ENCODE assay signal across 8 cellular contexts in the genomic region with DNA sequence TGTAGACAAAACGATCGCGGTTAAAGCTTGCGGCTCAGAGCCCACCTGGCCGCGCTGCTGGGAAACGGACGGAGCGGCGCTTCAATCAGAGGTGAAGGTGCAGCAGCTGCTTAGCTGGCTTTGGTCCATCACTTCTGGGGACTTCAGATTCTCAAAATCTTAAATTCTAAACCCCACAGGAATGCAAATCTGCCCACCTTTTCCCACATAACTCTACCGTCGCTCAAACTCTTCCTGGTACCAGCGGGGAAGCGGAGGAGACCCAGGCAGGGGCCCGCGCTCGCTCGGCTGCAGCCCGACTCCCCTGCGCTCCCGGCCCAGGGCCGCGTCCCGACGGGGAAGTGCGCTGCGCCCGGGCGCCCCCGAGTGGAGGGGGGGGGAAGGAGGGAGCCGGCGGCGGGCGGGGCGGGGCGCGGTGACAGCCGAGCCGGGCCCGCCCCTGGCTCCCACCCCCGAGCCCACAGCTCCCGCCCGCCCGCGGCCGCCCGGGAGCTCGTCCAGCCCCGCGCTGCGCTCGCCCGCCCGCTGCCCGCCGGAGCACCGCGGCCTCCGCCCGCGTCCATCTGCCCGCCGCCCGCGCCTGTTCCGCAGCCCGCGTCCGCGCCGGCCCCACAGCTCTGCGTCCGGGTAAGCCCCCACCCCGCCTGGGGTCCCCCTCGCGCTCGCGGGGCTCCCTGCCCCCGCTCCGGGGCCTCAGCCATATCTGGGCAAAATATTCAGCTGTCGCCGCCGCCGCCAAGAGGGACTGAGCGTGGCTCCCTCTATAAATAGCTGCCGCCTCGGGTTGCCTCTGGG. TPM values are rescaled to one million over a fixed set of nuclear protein-coding genes. Genes with fewer than 3 reads are reported as not detected.
DNase-seq lines count a peak whose midpoint lies in the region; ATAC-seq, FAIRE-seq and TF ChIP-seq lines count a peak whose summit lies in the region.

A gene (plus strand): TSS at position 490 of the 795 bp plus-strand sequence. CDS start 22,523 bp downstream, outside the sequence.

- TF ChIP-seq POLR2A in GM12878 (IDR thresholded peaks at IDR 0.05; ENCODE audit: low read depth, low read length): peak; percentile 45; the same call in 1 of the 2 replicates

- TF ChIP-seq CTCF in DND-41 (IDR thresholded peaks at IDR 0.05; ENCODE audit: borderline replicate concordance, extremely low read depth, low read length, poor library complexity, severe bottlenecking) (peak; percentile 20), GM12878 (IDR thresholded peaks at IDR 0.05 in 2 of 3, conservative IDR thresholded peaks at IDR 0.05 in 1 of 3; ENCODE audit: control insufficient read depth in 2 of 3, extremely low read depth in 1 of 3, insufficient read depth in 1 of 3, low read depth in 3 of 3, low read length in 3 of 3) (peak; percentile 17 to 37 (median 27); a peak in 3 of 6 replicates)

- H3K4me1 ChIP-seq in DND-41 (ENCODE audit: insufficient read depth, low read length) (peaks cover 7% of the 10 kb centered on the region; the same call in 1 of the 2 replicates), GM12878 (ENCODE audit: control insufficient read depth, insufficient read depth, low read length) (peaks cover 28% of the 10 kb centered on the region), iPS-18a (ENCODE audit: control insufficient read depth, low read depth, low read length) (no peaks in the 10 kb centered on the region)

- H4K20me1 ChIP-seq in DND-41 (ENCODE audit: insufficient read depth, low read length) (no peaks in the 10 kb centered on the region), GM12878 (ENCODE audit: control insufficient read depth, insufficient read depth) (no peaks in the 10 kb centered on the region)

- H2AFZ ChIP-seq in DND-41 (ENCODE audit: low read depth, low read length): no peak within 1 kb of the TSS; the same call in 1 of the 2 replicates
- H2AFZ ChIP-seq in GM12878 (ENCODE audit: control insufficient read depth, low read depth, low read length): peak within 1 kb of the TSS; percentile 87

- SMC1A ChIA-PET in GM12878 (lab: Charles Lee; ENCODE audit: uncharacterized antibody, unreplicated experiment): interaction anchor here (0.6 to 8.6 kb wide), 17 partner anchors 10 to 115 kb away, joined by 3 to 144 read pairs (median 10); no protein-coding TSS in a partner anchor

- TF ChIP-seq RAD21 in GM12878 (IDR thresholded peaks at IDR 0.05; ENCODE audit: insufficient read depth, low read depth, low read length): peak; percentile 39; the same call in 1 of the 2 replicates

- peaks cover 37% of the 10 kb centered on the region for H3K27me3 ChIP-seq in DND-41 (ENCODE audit: insufficient read depth, low read length, poor library complexity)
- H3K27me3 ChIP-seq in GM12878 (replicated peaks in 1 of 2; ENCODE audit: control insufficient read depth in 2 of 2, insufficient read depth in 2 of 2, low read length in 1 of 2): no peaks in the 10 kb centered on the region
- peaks cover 74% of the 10 kb centered on the region for H3K27me3 ChIP-seq in iPS-18a (ENCODE audit: control insufficient read depth, insufficient read depth, low read length)

- H3K4me2 ChIP-seq in DND-41 (ENCODE audit: insufficient read depth, low read length): peak within 1 kb of the TSS; percentile 56
- peak within 1 kb of the TSS; percentile 97 for H3K4me2 ChIP-seq in GM12878 (ENCODE audit: control insufficient read depth, insufficient read depth)

- FAIRE-seq in GM12878 (lab: Jason Lieb, UNC): no peak

- POLR2A ChIA-PET in GM12878 (lab: Charles Lee): interaction anchor here (0.6 to 5.0 kb wide), 17 partner anchors 10 to 132 kb away, joined by 3 to 35 read pairs (median 4); a partner anchor contains a TSS

- intact Hi-C loops in GM12878 (cut with micrococcal nuclease; ENCODE audit: unreplicated experiment): loop anchor here (2.0 to 10.0 kb wide), 3 partner anchors 33 to 93 kb away; a partner anchor contains a TSS

- H3K36me3 ChIP-seq in DND-41 (ENCODE audit: insufficient read depth, low read length) (no peaks in the 10 kb centered on the region), GM12878 (ENCODE audit: control insufficient read depth in 2 of 2, insufficient read depth in 2 of 2, low read length in 1 of 2) (no peaks in the 10 kb centered on the region; a peak in 1 of 4 replicates), iPS-18a (ENCODE audit: control insufficient read depth, low read depth, low read length) (no peaks in the 10 kb centered on the region)

- CTCF ChIA-PET in GM12878 (lab: Yijun Ruan, JAX): interaction anchor here (0.8 to 8.9 kb wide), 26 partner anchors 9 to 645 kb away, joined by 3 to 247 read pairs (median 6); a partner anchor contains a TSS

- RAD21 ChIA-PET in GM12878 (lab: Charles Lee; ENCODE audit: unreplicated experiment): interaction anchor here (0.7 to 6.1 kb wide), 25 partner anchors 9 to 645 kb away, joined by 3 to 144 read pairs (median 6); a partner anchor contains a TSS

- H3K79me2 ChIP-seq in DND-41 (ENCODE audit: insufficient read depth, low read length) (no peaks in the 10 kb centered on the region), GM12878 (ENCODE audit: control insufficient read depth, insufficient read depth, low read length) (peaks cover 44% of the 10 kb centered on the region)

- H3K27ac ChIP-seq in DND-41 (ENCODE audit: low read length) (no peak within 1 kb of the TSS), GM12878 (ENCODE audit: control insufficient read depth, insufficient read depth) (peak within 1 kb of the TSS; percentile 70), iPS-18a (ENCODE audit: low read length) (no peak within 1 kb of the TSS)

- H3K4me3 ChIP-seq in DND-41 (ENCODE audit: low read depth in 1 of 2, low read length in 2 of 2) (peak within 1 kb of the TSS in 1 of 2 experiments; percentile 32; a peak in 1 of 4 replicates), GM12878 (peak within 1 kb of the TSS; percentile 86), iPS-18a (ENCODE audit: low read length) (peak within 1 kb of the TSS; percentile 65), skeletal muscle cell (ENCODE audit: low read depth, low read length) (peak within 1 kb of the TSS; percentile 41)
- H3K4me3 ChIP-seq in Jurkat, Clone E6-1 (ENCODE audit: low read length): peak within 1 kb of the TSS; percentile 37

- DNase-seq in DND-41 (peak; percentile 37), GM12878 (ENCODE audit: low read depth, low spot score) (no peak), skeletal muscle cell (ENCODE audit: low read depth) (no peak), SKM-1 treated with dmso at 0.1 percent for 144 hours (lab: John Stamatoyannopoulos, UW; ENCODE audit: unreplicated experiment) (no peak)
- DNase-seq in Jurkat, Clone E6-1 (ENCODE audit: low read depth, low spot score): peak; percentile 70

- peak; percentile 76 for ATAC-seq in DND-41 (ENCODE audit: insufficient read depth, low read depth)
- peak; percentile 66 for ATAC-seq in GM21529 (IDR thresholded peaks at IDR 0.05; ENCODE audit: unreplicated experiment)
- peak; percentile 48 for ATAC-seq in SK-N-SH treated with all-trans-retinoic acid at 6 μM for 48 hours
- peak; percentile 73 for ATAC-seq in GM12878

- H3K9me3 ChIP-seq in DND-41 (ENCODE audit: insufficient read depth, low read length, severe bottlenecking) (no peaks in the 10 kb centered on the region), GM12878 (replicated peaks; ENCODE audit: control insufficient read depth, insufficient read depth, low read length) (no peaks in the 10 kb centered on the region), iPS-18a (ENCODE audit: control insufficient read depth, low read depth, low read length) (no peaks in the 10 kb centered on the region)

- no peak for TF ChIP-seq EP300 in GM12878 (IDR thresholded peaks at IDR 0.05; ENCODE audit: borderline replicate concordance in 1 of 2, control insufficient read depth in 1 of 2, low read depth in 2 of 2, low read length in 2 of 2)

- under 1% methylated on average over 36 of the region's 87 CpGs for WGBS in GM12878 (ENCODE audit: insufficient coverage, insufficient replicate concordance, low lambda C conversion rate, missing lambda C conversion rate)

- H3K9ac ChIP-seq in DND-41 (ENCODE audit: low read depth, low read length): no peak within 1 kb of the TSS
- peak within 1 kb of the TSS; percentile 78 for H3K9ac ChIP-seq in GM12878 (ENCODE audit: control insufficient read depth, insufficient read depth, low read length)
- no peak within 1 kb of the TSS for H3K9ac ChIP-seq in iPS-18a (ENCODE audit: low read length)

- in situ Hi-C loops in GM12878 (cut with MboI): loop anchor here (10.0 kb wide), 1 partner anchor 1087 kb away; a partner anchor contains a TSS

- BruUV-seq in GM12878 (replicated peaks; lab: Mats Ljungman, UMichigan): no TSS peak

TF ChIP-seq in SK-N-SH treated with all-trans-retinoic acid at 6 μM for 48 hours, 23 proteins besides CTCF, POLR2A, EP300 and RAD21 (continues in another document):
- TF ChIP-seq CSDC2 (CRISPR knock-in tag; IDR thresholded peaks at IDR 0.05): no peak

TF ChIP-seq in GM12878, 131 proteins besides CTCF, POLR2A, EP300 and RAD21 (continues in another document):
- TF ChIP-seq RELA (IDR thresholded peaks at IDR 0.05; ENCODE audit: borderline replicate concordance, partially characterized antibody): no peak
- TF ChIP-seq SIX5 (IDR thresholded peaks at IDR 0.05; ENCODE audit: low read depth, low read length, severe bottlenecking): no peak

RNA-seq across cellular contexts. Expression of the gene that starts here (rescaled TPM):
- not detected for polyA plus RNA-seq in Jurkat, Clone E6-1 (2012; ENCODE audit: insufficient read depth, insufficient read length)
- total RNA-seq in GM12878 (2013; cell fraction: nucleolus; rRNA removed): 33.9 and 37.2 TPM in 2 replicates
- total RNA-seq in GM12878 (2014; rRNA removed) (8.4 and 8.5 TPM in 2 replicates), GM12878 (2014; rRNA removed; fragmentation: Illumina TruSeq; extraction: Trizol) (13.9 and 15.0 TPM in 2 replicates), GM12878 (2021) (28.4 and 29.0 TPM in 2 replicates)
- polyA plus RNA-seq in GM12878 (2011; ENCODE audit: low read depth): 18.8 TPM
- polyA plus RNA-seq in GM12878 (2011; rRNA removed) (4.0 and 4.9 TPM in 2 replicates), GM12878 (2014; fragmentation: Illumina TruSeq; extraction: Trizol) (31.3 and 38.8 TPM in 2 replicates), GM12878 (2014; fragmentation: Nextera tagmentation; extraction: Ambion mirVana) (10 to 100 TPM; 11.1 to 16.9 TPM), GM12878 (2014; rRNA removed) (13.2 and 13.3 TPM in 2 replicates), GM12878 (2016; fragmentation: Nextera tagmentation; extraction: Ambion mirVana) (10 to 100 TPM; 27.7 to 44.1 TPM)
- polyA plus RNA-seq in GM12878 (2011; cell fraction: cytosol; rRNA removed): 3.9 and 5.9 TPM in 2 replicates
- polyA plus RNA-seq in GM12878 (2011; cell fraction: nucleus; rRNA removed): 5.2 and 5.5 TPM in 2 replicates
- polyA plus RNA-seq in GM12878 (2012): 20.5 and 27.3 TPM in 2 replicates
- polyA minus RNA-seq in GM12878 (2011; rRNA and poly(A)+ RNA removed): 2.9 and 3.7 TPM in 2 replicates
- polyA minus RNA-seq in GM12878 (2011; cell fraction: cytosol; rRNA and poly(A)+ RNA removed): 3.2 and 3.7 TPM in 2 replicates
- polyA minus RNA-seq in GM12878 (2011; cell fraction: nucleus; rRNA and poly(A)+ RNA removed): 1.2 and 2.2 TPM in 2 replicates

Comparison
In these comparisons a context has a peak if more than half of its experiments do, and no peak if none do; other contexts are left out.
1. DNase-seq: peak in DND-41 (single experiment) and Jurkat, Clone E6-1 (single experiment); none in GM12878 (single experiment), skeletal muscle cell (single experiment) and SKM-1 treated with dmso at 0.1 percent for 144 hours (single experiment).
2. Peak in every context shown above with its lines, with median percentiles within 50 percentile points of each other: ATAC-seq.